Comparison of ENCODE assay signal across 8 cellular contexts in genomic region chr5:178114325-178115135, GRCh38. TPM values are rescaled to one million over a fixed set of nuclear protein-coding genes. Genes with fewer than 3 reads are reported as not detected.
DNase-seq lines count a peak whose midpoint lies in the region; ATAC-seq and TF ChIP-seq lines count a peak whose summit lies in the region.

No MANE protein-coding gene starts in this region.

- peaks cover 18% of the 10 kb centered on the region for H3K4me1 ChIP-seq in upper lobe of right lung

- no peaks in the 10 kb centered on the region for H3K9me3 ChIP-seq in upper lobe of right lung

- H3K36me3 ChIP-seq in H7 (replicated peaks; ENCODE audit: control insufficient read depth, insufficient read depth, low read length) (peaks cover 3% of the 10 kb centered on the region), upper lobe of right lung (no peaks in the 10 kb centered on the region)

- H3K27me3 Mint-ChIP-seq in T-cell (no peaks in the 10 kb centered on the region), chondrocyte (ENCODE audit: low read depth) (peaks cover 20% of the 10 kb centered on the region), mesothelial cell of epicardium (ENCODE audit: low read depth) (peaks cover 22% of the 10 kb centered on the region)

- H3K9me3 Mint-ChIP-seq in T-cell: no peaks in the 10 kb centered on the region
- no peaks in the 10 kb centered on the region for H3K9me3 Mint-ChIP-seq in chondrocyte (ENCODE audit: low read depth)
- no peaks in the 10 kb centered on the region for H3K9me3 Mint-ChIP-seq in mesothelial cell of epicardium

- H3K36me3 Mint-ChIP-seq in T-cell: no peaks in the 10 kb centered on the region
- no peaks in the 10 kb centered on the region for H3K36me3 Mint-ChIP-seq in chondrocyte (ENCODE audit: low read depth)
- no peaks in the 10 kb centered on the region for H3K36me3 Mint-ChIP-seq in mesothelial cell of epicardium

- intact Hi-C loops in upper lobe of right lung (cut with DNase I): no loop called here

- H3K4me1 Mint-ChIP-seq in T-cell: peaks cover 35 to 43% (median 37%) of the 10 kb centered on the region in 3 donors
- H3K4me1 Mint-ChIP-seq in chondrocyte (ENCODE audit: low read depth): peaks cover 14% of the 10 kb centered on the region
- H3K4me1 Mint-ChIP-seq in mesothelial cell of epicardium: peaks cover 30% of the 10 kb centered on the region

- H3K27ac Mint-ChIP-seq in T-cell (peak overlapping the region; percentile 55 to 57), chondrocyte (ENCODE audit: unreplicated experiment) (no peak overlapping the region), mesothelial cell of epicardium (peak overlapping the region; percentile 67)

- TF ChIP-seq CTCF in chondrocyte (IDR thresholded peaks at IDR 0.05) (no peak), mesothelial cell of epicardium (IDR thresholded peaks at IDR 0.05; ENCODE audit: unreplicated experiment) (no peak), upper lobe of right lung (IDR thresholded peaks at IDR 0.05) (no peak)

- H3K4me3 Mint-ChIP-seq in T-cell: peak overlapping the region; percentile 85 to 97 (median 85)
- peak overlapping the region; percentile 82 for H3K4me3 Mint-ChIP-seq in chondrocyte (ENCODE audit: unreplicated experiment)
- H3K4me3 Mint-ChIP-seq in mesothelial cell of epicardium: peak overlapping the region; percentile 79

- CTCF ChIA-PET in T-cell (lab: Charles Lee): interaction anchor here (0.5 to 0.6 kb wide), 2 partner anchors 46 to 53 kb away, joined by 4 to 5 read pairs; no protein-coding TSS in a partner anchor

- ATAC-seq in T-cell (replicated peaks in 1 of 4) (peak; percentile 36 to 52 (median 46)), upper lobe of right lung (peak; percentile 14), GM19395 (IDR thresholded peaks at IDR 0.05; ENCODE audit: unreplicated experiment) (no peak)

- H3K4me3 ChIP-seq in H7 (ENCODE audit: insufficient read depth, low read depth, low read length) (peak overlapping the region; percentile 93), upper lobe of right lung (peak overlapping the region; percentile 57)

- DNase-seq in H7: no peak
- peak in 33 of 34 experiments; percentile 30 to 71 (median 55) for DNase-seq in T-cell
- no peak for DNase-seq in chondrocyte (ENCODE audit: low spot score)
- DNase-seq in mesothelial cell of epicardium (ENCODE audit: low spot score in 2 of 2, unreplicated experiment in 2 of 2): no peak
- DNase-seq in upper lobe of right lung: no peak
- no peak for DNase-seq in NCI-H2029 (lab: John Stamatoyannopoulos, UW)
- DNase-seq in NCI-H345 (lab: John Stamatoyannopoulos, UW): no peak

- no peaks in the 10 kb centered on the region for H3K27me3 ChIP-seq in H7 (ENCODE audit: control insufficient read depth, insufficient read depth, low read length)
- H3K27me3 ChIP-seq in upper lobe of right lung: peaks cover 34% of the 10 kb centered on the region

- no peak overlapping the region for H3K27ac ChIP-seq in upper lobe of right lung

- POLR2A ChIA-PET in T-cell (lab: Charles Lee): no interaction called here

RNA-seq across cellular contexts. Expression of gene N4BP3, which starts 1.2 kb away (rescaled TPM):
- 32.0 and 36.5 TPM in 2 replicates for total RNA-seq in H7 (2014; rRNA removed; shearing (Covaris generic))
- total RNA-seq in T-cell (1 to 10 TPM; 4.0 to 8.1 (median 6.9) TPM), chondrocyte (0.27 to 0.44 TPM (median 0.32 TPM) in 3 replicates), mesothelial cell of epicardium (1.8 to 2.3 TPM (median 2.1 TPM) in 3 replicates), upper lobe of right lung (5.2 TPM)

RNA-seq across cellular contexts. Expression of gene RMND5B, which starts 16.3 kb away (rescaled TPM):
- total RNA-seq in H7 (2014; rRNA removed; shearing (Covaris generic)): 38.2 and 51.3 TPM in 2 replicates
- total RNA-seq in T-cell (10 to 100 TPM; 22.4 to 40.9 (median 34.7) TPM), chondrocyte (24.4 to 27.7 TPM (median 26.8 TPM) in 3 replicates), mesothelial cell of epicardium (32.6 to 34.5 TPM (median 34.0 TPM) in 3 replicates), upper lobe of right lung (44.7 TPM)

RNA-seq across cellular contexts. Expression of gene NHP2, which starts 39.2 kb away (rescaled TPM):
- 254 and 275 TPM in 2 replicates for total RNA-seq in H7 (2014; rRNA removed; shearing (Covaris generic))
- total RNA-seq in T-cell: 10 to 100 TPM; 61.2 to 95.6 (median 91.2) TPM
- total RNA-seq in chondrocyte: 72.2 to 106 TPM (median 74.1 TPM) in 3 replicates
- total RNA-seq in mesothelial cell of epicardium: 112 to 120 TPM (median 116 TPM) in 3 replicates
- 60.1 TPM for total RNA-seq in upper lobe of right lung

Comparison
In these comparisons a context has a peak if more than half of its experiments do, and no peak if none do; other contexts are left out.
1. DNase-seq: peak in T-cell (33 of 34); none in H7 (single experiment), chondrocyte (single experiment), mesothelial cell of epicardium (0 of 2), upper lobe of right lung (single experiment), NCI-H2029 (single experiment) and NCI-H345 (single experiment).
2. Peak in every context shown above with its lines, with median percentiles within 50 percentile points of each other: H3K4me3 Mint-ChIP-seq.